8 cellular contexts compared by ENCODE assay signal in the genomic region with DNA sequence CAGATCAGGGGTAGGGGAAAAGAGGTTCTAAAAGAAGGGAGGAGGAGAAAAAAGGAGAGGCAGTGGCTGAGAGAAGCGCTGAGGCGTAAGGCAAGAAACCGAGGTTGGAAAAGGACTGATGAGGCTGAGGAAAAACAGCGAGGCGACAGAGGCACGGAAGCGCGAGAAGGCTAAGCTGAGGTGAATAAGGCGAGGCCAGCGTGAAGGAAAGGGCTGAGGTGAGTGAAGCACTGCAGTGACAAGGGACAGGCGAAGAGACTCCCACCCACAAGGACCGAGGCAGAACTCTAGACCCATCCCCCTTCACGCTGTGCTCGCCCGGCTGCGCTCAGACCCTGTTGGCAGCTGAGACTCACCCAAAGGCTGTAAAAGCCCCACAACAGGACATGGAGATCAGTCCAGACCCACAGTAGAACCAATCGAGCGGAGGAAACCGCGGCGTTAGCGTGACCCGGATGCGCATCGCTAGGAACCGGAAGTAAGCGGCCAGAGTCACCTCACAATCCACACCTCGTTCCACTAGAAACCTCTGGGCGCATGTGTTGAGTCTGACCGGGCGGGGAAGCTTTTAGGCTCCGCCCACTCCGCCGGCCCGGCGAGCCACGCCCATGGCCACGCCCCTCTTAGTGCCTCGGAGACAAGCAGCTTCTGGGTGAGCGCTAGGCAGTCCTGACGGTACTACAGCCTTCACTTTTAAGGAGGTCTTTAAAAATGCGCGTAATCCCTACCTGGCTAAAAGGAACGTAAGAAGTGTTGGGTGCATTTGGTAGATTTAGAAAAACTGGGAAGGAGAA. TPM values are rescaled to one million over a fixed set of nuclear protein-coding genes. Genes with fewer than 3 reads are reported as not detected.
DNase-seq lines count a peak whose midpoint lies in the region; ATAC-seq and TF ChIP-seq lines count a peak whose summit lies in the region.

A gene with protein sequence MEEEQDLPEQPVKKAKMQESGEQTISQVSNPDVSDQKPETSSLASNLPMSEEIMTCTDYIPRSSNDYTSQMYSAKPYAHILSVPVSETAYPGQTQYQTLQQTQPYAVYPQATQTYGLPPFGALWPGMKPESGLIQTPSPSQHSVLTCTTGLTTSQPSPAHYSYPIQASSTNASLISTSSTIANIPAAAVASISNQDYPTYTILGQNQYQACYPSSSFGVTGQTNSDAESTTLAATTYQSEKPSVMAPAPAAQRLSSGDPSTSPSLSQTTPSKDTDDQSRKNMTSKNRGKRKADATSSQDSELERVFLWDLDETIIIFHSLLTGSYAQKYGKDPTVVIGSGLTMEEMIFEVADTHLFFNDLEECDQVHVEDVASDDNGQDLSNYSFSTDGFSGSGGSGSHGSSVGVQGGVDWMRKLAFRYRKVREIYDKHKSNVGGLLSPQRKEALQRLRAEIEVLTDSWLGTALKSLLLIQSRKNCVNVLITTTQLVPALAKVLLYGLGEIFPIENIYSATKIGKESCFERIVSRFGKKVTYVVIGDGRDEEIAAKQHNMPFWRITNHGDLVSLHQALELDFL (minus strand): TSS at position 443 of the 794 bp plus-strand sequence. CDS start 30,584 bp downstream, outside the sequence.

- H3K27me3 Mint-ChIP-seq in activated B cell treated with CpG ODN at 0.5 μM for 24 hours (no peaks in the 10 kb centered on the region), immature natural killer cell (ENCODE audit: low read depth in 3 of 3) (peaks cover 0 to 12% (median 11%) of the 10 kb centered on the region in 3 donors)

- DNase-seq in AG08395 (ENCODE audit: low spot score), result peak; percentile 100
- peak; percentile 98 for DNase-seq in NCI-H345 (lab: John Stamatoyannopoulos, UW)
- DNase-seq in activated B cell treated with CpG ODN at 0.5 μM for 24 hours, result peak; percentile 100
- peak; percentile 52 to 98 (median 94) for DNase-seq in caudate nucleus (lab: John Stamatoyannopoulos, UW)
- peak; percentile 100 for DNase-seq in immature natural killer cell
- DNase-seq in smooth muscle cell of the brain vasculature (ENCODE audit: low read depth, low spot score), result peak; percentile 94

- peak within 1 kb of the TSS; percentile 98 for H3K4me3 Mint-ChIP-seq in activated B cell treated with CpG ODN at 0.5 μM for 24 hours
- peak within 1 kb of the TSS; percentile 94 to 99 (median 95) for H3K4me3 Mint-ChIP-seq in immature natural killer cell

- TF ChIP-seq CTCF in activated B cell treated with CpG ODN at 0.5 μM for 24 hours (IDR thresholded peaks at IDR 0.05), result no peak

- CTCF ChIA-PET in activated B cell treated with CpG ODN at 0.5 μM for 24 hours (lab: Charles Lee), result interaction anchor here (1.1 to 7.3 kb wide), 8 partner anchors 10 to 419 kb away, joined by 3 to 236 read pairs (median 3); partner anchors contain the start of gene PTAFR

- intact Hi-C loops in activated B cell treated with CpG ODN at 0.5 μM for 24 hours (cut with micrococcal nuclease), result loop anchor here (1.0 to 5.0 kb wide), 5 partner anchors 32 to 419 kb away; partner anchors contain the start of genes PTAFR and RCC1

- H3K27ac ChIP-seq in caudate nucleus (ENCODE audit: low read depth, low read length), result peak within 1 kb of the TSS; percentile 81

- ATAC-seq in HG03196 (IDR thresholded peaks at IDR 0.05; ENCODE audit: unreplicated experiment) (peak; percentile 88), activated B cell treated with CpG ODN at 0.5 μM for 24 hours (ENCODE audit: low read depth) (peak; percentile 93)

- in situ Hi-C loops in GM18951 (cut with MboI; ENCODE audit: low sequenced_read_pairs, unreplicated experiment), result no loop called here

- H3K9me3 Mint-ChIP-seq in activated B cell treated with CpG ODN at 0.5 μM for 24 hours, result no peaks in the 10 kb centered on the region
- no peaks in the 10 kb centered on the region for H3K9me3 Mint-ChIP-seq in immature natural killer cell

- H3K36me3 Mint-ChIP-seq in activated B cell treated with CpG ODN at 0.5 μM for 24 hours (ENCODE audit: low read depth) (peaks cover 11% of the 10 kb centered on the region), immature natural killer cell (no peaks in the 10 kb centered on the region)

- H3K27ac Mint-ChIP-seq in activated B cell treated with CpG ODN at 0.5 μM for 24 hours (peak within 1 kb of the TSS; percentile 98), immature natural killer cell (peak within 1 kb of the TSS; percentile 96 to 99 (median 98))

- POLR2A ChIA-PET in activated B cell treated with CpG ODN at 0.5 μM for 24 hours (lab: Charles Lee), result interaction anchor here (0.7 to 2.4 kb wide), 39 partner anchors 9 to 648 kb away, joined by 3 to 22 read pairs (median 5); partner anchors contain the start of genes ATP5IF1, MED18, PPP1R8 and PTAFR

- peaks cover 39% of the 10 kb centered on the region for H3K4me1 Mint-ChIP-seq in activated B cell treated with CpG ODN at 0.5 μM for 24 hours
- H3K4me1 Mint-ChIP-seq in immature natural killer cell, result peaks cover 37 to 49% of the 10 kb centered on the region in 2 donors

- TF ChIP-seq POLR2A in GM18951 (IDR thresholded peaks at IDR 0.05; ENCODE audit: extremely low read depth, insufficient read depth, insufficient read length), result peak; percentile 90

RNA-seq across cellular contexts. Expression of the gene that starts here (rescaled TPM):
- total RNA-seq in activated B cell treated with CpG ODN at 0.5 μM for 24 hours, result 26.7 and 31.0 TPM in 2 replicates
- 10 to 100 TPM in 1 of 3 donors, 1 to 10 TPM in 2; 7.8 to 15.6 (median 9.3) TPM for polyA plus RNA-seq in immature natural killer cell

Comparison
In these comparisons a context has a peak if more than half of its experiments do, and no peak if none do; other contexts are left out.
1. Peak in every context shown above with its lines: DNase-seq, ATAC-seq and H3K27ac ChIP-seq.